In the genomic region with DNA sequence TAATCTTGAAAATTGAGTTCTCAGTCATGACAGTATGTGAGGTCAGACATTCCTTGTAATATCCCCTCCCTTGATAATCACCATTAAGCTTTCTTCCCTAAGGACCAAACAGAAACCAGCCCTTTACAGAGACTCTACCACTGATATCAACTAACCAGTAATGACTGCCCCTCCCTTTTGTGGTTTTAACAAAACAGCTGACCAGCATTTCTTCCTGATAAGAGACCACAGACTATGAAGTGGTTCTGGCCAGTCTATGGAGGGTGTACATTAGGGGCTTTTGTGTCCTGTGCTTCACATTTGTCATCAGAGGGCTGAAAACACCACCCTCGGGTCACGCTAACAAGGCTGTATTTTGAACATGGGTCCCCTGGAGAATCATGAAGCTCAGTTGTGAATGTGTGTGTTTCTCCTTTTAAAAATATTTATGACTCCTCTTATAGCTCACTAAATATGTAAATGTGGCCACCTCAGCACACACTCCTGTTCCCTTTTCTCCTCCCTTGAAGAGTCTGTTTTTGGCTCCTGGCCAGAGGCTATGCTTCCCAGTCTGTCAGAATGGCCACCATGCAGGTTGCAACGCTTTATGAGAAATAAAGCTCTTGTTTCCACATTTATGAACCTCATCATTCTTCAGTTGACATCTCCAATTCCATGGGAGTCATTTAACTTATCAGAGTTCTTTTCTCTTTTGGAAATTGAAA, we compare ENCODE assay signal across 9 cellular contexts.
DNase-seq lines count a peak whose midpoint lies in the region; ATAC-seq and TF ChIP-seq lines count a peak whose summit lies in the region.
"Had no signal": no experiment of that assay in that cellular context is flagged by ENCODE, and none has a peak within 500 bp of the region (broad histone marks: within the 10 kb centered on the region; RNA-seq: fewer than 3 reads in every experiment).

No MANE protein-coding gene starts in this region.

- no peak for TF ChIP-seq CTCF in activated CD8-positive, alpha-beta T cell treated with anti-CD3 and anti-CD28 coated beads for 36 hours (IDR thresholded peaks at IDR 0.05)

- POLR2A ChIA-PET in activated CD8-positive, alpha-beta T cell treated with anti-CD3 and anti-CD28 coated beads for 36 hours (lab: Charles Lee) = no interaction called here
- POLR2A ChIA-PET in activated CD4-positive, alpha-beta T cell treated with anti-CD3 and anti-CD28 coated beads, Interleukin-2, amount 10 ng/mL, durations not matched to agents 7 days and 5 days (lab: Charles Lee) = no interaction called here

- peak; percentile 57 for ATAC-seq in GM21423 (IDR thresholded peaks at IDR 0.05; ENCODE audit: unreplicated experiment)
- no peak for ATAC-seq in activated CD8-positive, alpha-beta T cell treated with anti-CD3 and anti-CD28 coated beads for 36 hours
- ATAC-seq in activated T-cell treated with anti-CD3 and anti-CD28 coated beads, Interleukin-2, amount 50 U/mL, for 4 hours = no peak

- H3K9me2 ChIP-seq in Karpas-422 (replicated peaks; ENCODE audit: insufficient read depth, low read length) = no peaks in the 10 kb centered on the region

- H3K4me1 Mint-ChIP-seq in activated CD8-positive, alpha-beta T cell treated with anti-CD3 and anti-CD28 coated beads for 36 hours (ENCODE audit: low read depth) = peaks cover 7% of the 10 kb centered on the region
- peaks cover 8% of the 10 kb centered on the region for H3K4me1 Mint-ChIP-seq in activated CD4-positive, alpha-beta T cell treated with anti-CD3 and anti-CD28 coated beads, Interleukin-2, amount 10 ng/mL, durations not matched to agents 7 days and 5 days
- H3K4me1 Mint-ChIP-seq in activated T-cell treated with anti-CD3 and anti-CD28 coated beads, Interleukin-2, amount 50 U/mL, for 4 hours (ENCODE audit: low read depth) = peaks cover 8% of the 10 kb centered on the region

- H3K27ac ChIP-seq in BLaER1 treated with 17β-estradiol and CSF1 and Interleukin-3, amounts not matched to agents 10 nM and 100 nM = peak overlapping the region in 6 of 11 experiments; percentile 33 to 65 (median 56); a peak in 10 of 22 replicates
- peak overlapping the region; percentile 82 for H3K27ac ChIP-seq in Karpas-422 (ENCODE audit: low read length)

- no peaks in the 10 kb centered on the region for H3K36me3 Mint-ChIP-seq in activated CD8-positive, alpha-beta T cell treated with anti-CD3 and anti-CD28 coated beads for 36 hours (ENCODE audit: low read depth)
- no peaks in the 10 kb centered on the region for H3K36me3 Mint-ChIP-seq in activated CD4-positive, alpha-beta T cell treated with anti-CD3 and anti-CD28 coated beads, Interleukin-2, amount 10 ng/mL, durations not matched to agents 7 days and 5 days (ENCODE audit: low read depth)
- no peaks in the 10 kb centered on the region for H3K36me3 Mint-ChIP-seq in activated T-cell treated with anti-CD3 and anti-CD28 coated beads, Interleukin-2, amount 50 U/mL, for 4 hours (ENCODE audit: insufficient read depth)

- peak overlapping the region in 2 of 10 experiments; percentile 10 to 24; a peak in 4 of 20 replicates for H3K4me3 ChIP-seq in BLaER1 treated with 17β-estradiol and CSF1 and Interleukin-3, amounts not matched to agents 10 nM and 100 nM
- H3K4me3 ChIP-seq in Karpas-422 (ENCODE audit: low read length) = peak overlapping the region; percentile 49

- intact Hi-C loops in activated CD8-positive, alpha-beta T cell treated with anti-CD3 and anti-CD28 coated beads for 36 hours (cut with micrococcal nuclease) = loop anchor here (5.0 kb wide), 1 partner anchor 232 kb away; no protein-coding TSS in a partner anchor

- H3K9me3 ChIP-seq in BLaER1 treated with 17β-estradiol and CSF1 and Interleukin-3, amounts not matched to agents 10 nM and 100 nM (replicated peaks in 1 of 11) = no peaks in the 10 kb centered on the region
- H3K9me3 ChIP-seq in Karpas-422 (ENCODE audit: low read length) = no peaks in the 10 kb centered on the region

- H3K27me3 Mint-ChIP-seq in activated CD8-positive, alpha-beta T cell treated with anti-CD3 and anti-CD28 coated beads for 36 hours = peaks cover 16% of the 10 kb centered on the region
- peaks cover 2% of the 10 kb centered on the region for H3K27me3 Mint-ChIP-seq in activated CD4-positive, alpha-beta T cell treated with anti-CD3 and anti-CD28 coated beads, Interleukin-2, amount 10 ng/mL, durations not matched to agents 7 days and 5 days
- peaks cover 9% of the 10 kb centered on the region for H3K27me3 Mint-ChIP-seq in activated T-cell treated with anti-CD3 and anti-CD28 coated beads, Interleukin-2, amount 50 U/mL, for 4 hours (ENCODE audit: low read depth)

- H3K27me3 ChIP-seq in BLaER1 treated with 17β-estradiol and CSF1 and Interleukin-3, amounts not matched to agents 10 nM and 100 nM = no peaks in the 10 kb centered on the region; a peak in 1 of 22 replicates
- H3K27me3 ChIP-seq in Karpas-422 (ENCODE audit: low read length) = no peaks in the 10 kb centered on the region

- peak overlapping the region; percentile 67 to 88 (median 79) for H3K4me2 ChIP-seq in BLaER1 treated with 17β-estradiol and CSF1 and Interleukin-3, amounts not matched to agents 10 nM and 100 nM
- peak overlapping the region; percentile 79 for H3K4me2 ChIP-seq in Karpas-422 (ENCODE audit: low read depth, low read length, poor library complexity, severe bottlenecking)

- peaks cover 34 to 46% (median 41%) of the 10 kb centered on the region in 10 experiments for H3K4me1 ChIP-seq in BLaER1 treated with 17β-estradiol and CSF1 and Interleukin-3, amounts not matched to agents 10 nM and 100 nM
- H3K4me1 ChIP-seq in Karpas-422 (ENCODE audit: low read length) = peaks cover 37% of the 10 kb centered on the region

- peak overlapping the region in 2 of 11 experiments; percentile 32 to 39; a peak in 2 of 22 replicates for H3K9ac ChIP-seq in BLaER1 treated with 17β-estradiol and CSF1 and Interleukin-3, amounts not matched to agents 10 nM and 100 nM
- H3K9ac ChIP-seq in Karpas-422 (ENCODE audit: low read length) = peak overlapping the region; percentile 29

- DNase-seq in Karpas-422 = peak; percentile 59
- peak; percentile 88 for DNase-seq in amniotic epithelial cell (ENCODE audit: low read depth)
- DNase-seq in activated CD8-positive, alpha-beta T cell treated with anti-CD3 and anti-CD28 coated beads for 36 hours = no peak
- no peak for DNase-seq in activated CD4-positive, alpha-beta T cell treated with anti-CD3 and anti-CD28 coated beads, Interleukin-2, amount 10 ng/mL, durations not matched to agents 7 days and 5 days
- DNase-seq in activated T-cell treated with anti-CD3 and anti-CD28 coated beads, Interleukin-2, amount 50 U/mL, for 4 hours = no peak
- no peak for DNase-seq in GM19240 (ENCODE audit: insufficient read length, low spot score)

- 0 out of 2 replicates have a peak overlapping the region, but pooled peaks have one; percentile 11 for H2AFZ ChIP-seq in Karpas-422 (ENCODE audit: low read length)

- no peak overlapping the region for H3K27ac Mint-ChIP-seq in activated CD8-positive, alpha-beta T cell treated with anti-CD3 and anti-CD28 coated beads for 36 hours
- H3K27ac Mint-ChIP-seq in activated CD4-positive, alpha-beta T cell treated with anti-CD3 and anti-CD28 coated beads, Interleukin-2, amount 10 ng/mL, durations not matched to agents 7 days and 5 days = no peak overlapping the region
- H3K27ac Mint-ChIP-seq: activated T-helper 1 cell treated with anti-CD3 and anti-CD28 coated beads, Interleukin-12 subunit alpha, Interleukin-12 subunit beta, Interleukin-2, Interleukin-4 antibody, amounts not matched to agents 30 ng/mL and 10 ng/mL and 1 ng/mL, durations not matched to agents 14 hours and 24 hours and 36 hours had no signal

- peaks cover 0 to 13% (median 0%) of the 10 kb centered on the region in 11 experiments; a peak in 6 of 22 replicates for H4K20me1 ChIP-seq in BLaER1 treated with 17β-estradiol and CSF1 and Interleukin-3, amounts not matched to agents 10 nM and 100 nM
- H4K20me1 ChIP-seq in Karpas-422 (ENCODE audit: insufficient read depth, low read depth, low read length) = no peaks in the 10 kb centered on the region

- no peaks in the 10 kb centered on the region for H3K79me2 ChIP-seq in Karpas-422 (ENCODE audit: low read length)

- H3K36me3 ChIP-seq in BLaER1 treated with 17β-estradiol and CSF1 and Interleukin-3, amounts not matched to agents 10 nM and 100 nM = no peaks in the 10 kb centered on the region
- H3K36me3 ChIP-seq in Karpas-422 (ENCODE audit: insufficient read depth, low read length) = no peaks in the 10 kb centered on the region

- no peaks in the 10 kb centered on the region for H3K9me3 Mint-ChIP-seq in activated CD8-positive, alpha-beta T cell treated with anti-CD3 and anti-CD28 coated beads for 36 hours
- H3K9me3 Mint-ChIP-seq in activated CD4-positive, alpha-beta T cell treated with anti-CD3 and anti-CD28 coated beads, Interleukin-2, amount 10 ng/mL, durations not matched to agents 7 days and 5 days = no peaks in the 10 kb centered on the region
- no peaks in the 10 kb centered on the region for H3K9me3 Mint-ChIP-seq in activated T-cell treated with anti-CD3 and anti-CD28 coated beads, Interleukin-2, amount 50 U/mL, for 4 hours
- H3K9me3 Mint-ChIP-seq: activated T-helper 1 cell treated with anti-CD3 and anti-CD28 coated beads, Interleukin-12 subunit alpha, Interleukin-12 subunit beta, Interleukin-2, Interleukin-4 antibody, amounts not matched to agents 30 ng/mL and 10 ng/mL and 1 ng/mL, durations not matched to agents 14 hours and 24 hours and 36 hours had no signal

- H3K4me3 Mint-ChIP-seq in activated CD8-positive, alpha-beta T cell treated with anti-CD3 and anti-CD28 coated beads for 36 hours = no peak overlapping the region
- no peak overlapping the region for H3K4me3 Mint-ChIP-seq in activated CD4-positive, alpha-beta T cell treated with anti-CD3 and anti-CD28 coated beads, Interleukin-2, amount 10 ng/mL, durations not matched to agents 7 days and 5 days
- no peak overlapping the region for H3K4me3 Mint-ChIP-seq in activated T-cell treated with anti-CD3 and anti-CD28 coated beads, Interleukin-2, amount 50 U/mL, for 4 hours
- H3K4me3 Mint-ChIP-seq: activated T-helper 1 cell treated with anti-CD3 and anti-CD28 coated beads, Interleukin-12 subunit alpha, Interleukin-12 subunit beta, Interleukin-2, Interleukin-4 antibody, amounts not matched to agents 30 ng/mL and 10 ng/mL and 1 ng/mL, durations not matched to agents 14 hours and 24 hours and 36 hours had no signal

- CTCF ChIA-PET in activated CD8-positive, alpha-beta T cell treated with anti-CD3 and anti-CD28 coated beads for 36 hours (lab: Charles Lee) = interaction anchor here (0.8 to 3.0 kb wide), 23 partner anchors 8 to 754 kb away, joined by 3 to 21 read pairs (median 3); partner anchors contain the start of gene CPNE4
- CTCF ChIA-PET in activated CD4-positive, alpha-beta T cell treated with anti-CD3 and anti-CD28 coated beads, Interleukin-2, amount 10 ng/mL, durations not matched to agents 7 days and 5 days (lab: Charles Lee) = interaction anchor here (2.0 kb wide), 1 partner anchor 10 kb away, joined by 8 read pairs; no protein-coding TSS in a partner anchor

Comparison
In these comparisons a context has a peak if more than half of its experiments do, and no peak if none do; other contexts are left out.
1. DNase-seq: peak in Karpas-422 (single experiment) and amniotic epithelial cell (single experiment); none in activated CD8-positive, alpha-beta T cell treated with anti-CD3 and anti-CD28 coated beads for 36 hours (single experiment), activated CD4-positive, alpha-beta T cell treated with anti-CD3 and anti-CD28 coated beads, Interleukin-2, amount 10 ng/mL, durations not matched to agents 7 days and 5 days (single experiment), activated T-cell treated with anti-CD3 and anti-CD28 coated beads, Interleukin-2, amount 50 U/mL, for 4 hours (single experiment) and GM19240 (single experiment).